1 cellular context compared by ENCODE assay signal in genomic region chr11:122755409-122755808, GRCh38.
TF ChIP-seq lines count a peak whose summit lies in the region.

No MANE protein-coding gene starts in this region.

TF ChIP-seq in K562, 482 proteins besides CTCF, POLR2A, EP300 and RAD21 (continued from another document and continues in another):
- TF ChIP-seq MGA (IDR thresholded peaks at IDR 0.05): peak; percentile 17; the same call in 1 of the 2 replicates
- TF ChIP-seq MITF (IDR thresholded peaks at IDR 0.05): no peak
- TF ChIP-seq TCF3 (CRISPR knock-in tag; IDR thresholded peaks at IDR 0.05): peak; percentile 90
- no peak for TF ChIP-seq HCFC1 (IDR thresholded peaks at IDR 0.05; ENCODE audit: low read depth, low read length)
- no peak for TF ChIP-seq U2AF2 (optimal IDR thresholded peaks at IDR 0.05; ENCODE audit: low read depth, low read length)
- peak; percentile 38; the same call in 1 of the 2 replicates for TF ChIP-seq GATA2 (CRISPR knock-in tag; IDR thresholded peaks at IDR 0.05)
- TF ChIP-seq SMARCA4 (IDR thresholded peaks at IDR 0.05): peak; percentile 91
- no peak for TF ChIP-seq ADNP (tag; IDR thresholded peaks at IDR 0.05)
- TF ChIP-seq RCOR1 (IDR thresholded peaks at IDR 0.05; ENCODE audit: borderline replicate concordance in 1 of 2, low read depth in 2 of 2, low read length in 2 of 2): peak in 1 of 2 experiments; percentile 77; a peak in 2 of 4 replicates
- TF ChIP-seq CGGBP1 (CRISPR knock-in tag; IDR thresholded peaks at IDR 0.05): no peak
- TF ChIP-seq NFE2L1 (tag; IDR thresholded peaks at IDR 0.05; ENCODE audit: borderline replicate concordance, low read depth): no peak
- TF ChIP-seq L3MBTL2 (IDR thresholded peaks at IDR 0.05): 0 out of 2 replicates have a peak, but pooled peaks have one; percentile 28
- no peak for TF ChIP-seq SMAD1 (IDR thresholded peaks at IDR 0.05; ENCODE audit: low read depth, low read length, partially characterized antibody)
- no peak for TF ChIP-seq EP400 (IDR thresholded peaks at IDR 0.05)
- 0 out of 4 replicates have a peak, but pooled peaks of 1 of the 2 experiments have one; percentile 33 for TF ChIP-seq MNT (conservative IDR thresholded peaks at IDR 0.05)
- no peak for TF ChIP-seq TAF9B (IDR thresholded peaks at IDR 0.05; ENCODE audit: partially characterized antibody)
- no peak for TF ChIP-seq CBX5 (IDR thresholded peaks at IDR 0.05; ENCODE audit: borderline replicate concordance, low read depth)
- TF ChIP-seq ZNF124 (CRISPR knock-in tag; IDR thresholded peaks at IDR 0.05): no peak
- no peak for TF ChIP-seq RBM17 (IDR thresholded peaks at IDR 0.05; ENCODE audit: borderline replicate concordance, low read depth, low read length)
- no peak for TF ChIP-seq NBN (IDR thresholded peaks at IDR 0.05; ENCODE audit: low read depth)
- no peak for TF ChIP-seq CXXC5 (CRISPR knock-in tag; IDR thresholded peaks at IDR 0.05)
- peak; percentile 76; the same call in 1 of the 2 replicates for TF ChIP-seq KLF16 (IDR thresholded peaks at IDR 0.05)
- no peak for TF ChIP-seq MAFK (IDR thresholded peaks at IDR 0.05; ENCODE audit: low read length)
- TF ChIP-seq SNAPC5 (CRISPR knock-in tag; IDR thresholded peaks at IDR 0.05): no peak
- TF ChIP-seq POLR2AphosphoS5 (IDR thresholded peaks at IDR 0.05; ENCODE audit: control insufficient read depth, insufficient read depth, low read depth, low read length): peak; percentile 83
- TF ChIP-seq SUPT5H (IDR thresholded peaks at IDR 0.05): no peak
- no peak for TF ChIP-seq ZBTB7A (IDR thresholded peaks at IDR 0.05; ENCODE audit: borderline replicate concordance, control insufficient read depth, low read depth, low read length)
- TF ChIP-seq KDM1A (IDR thresholded peaks at IDR 0.05): 0 out of 4 replicates have a peak, but pooled peaks have one; percentile 39 to 44
- TF ChIP-seq CCNT2 (IDR thresholded peaks at IDR 0.05; ENCODE audit: borderline replicate concordance, extremely low read depth, insufficient read length, low read depth, low read length): peak; percentile 52
- TF ChIP-seq ZNF277 (CRISPR knock-in tag; IDR thresholded peaks at IDR 0.05; ENCODE audit: borderline replicate concordance): no peak
- no peak for TF ChIP-seq GABPB2 (CRISPR knock-in tag; conservative IDR thresholded peaks at IDR 0.05)
- TF ChIP-seq ZNF263 (CRISPR knock-in tag; IDR thresholded peaks at IDR 0.05; ENCODE audit: borderline replicate concordance): no peak
- TF ChIP-seq BRF1 (IDR thresholded peaks at IDR 0.05; ENCODE audit: borderline replicate concordance, extremely low read depth, insufficient read length): no peak
- TF ChIP-seq CHD2 (IDR thresholded peaks at IDR 0.05; ENCODE audit: low read depth, low read length): no peak
- TF ChIP-seq PHF20 (IDR thresholded peaks at IDR 0.05; ENCODE audit: partially characterized antibody): no peak
- TF ChIP-seq CHD4 (IDR thresholded peaks at IDR 0.05; ENCODE audit: insufficient read depth, insufficient replicate concordance, low read depth, low read length, poor library complexity, severe bottlenecking): no peak
- 0 out of 2 replicates have a peak, but pooled peaks have one; percentile 30 for TF ChIP-seq PHB2 (IDR thresholded peaks at IDR 0.05; ENCODE audit: low read depth)
- peak; percentile 52; the same call in 1 of the 2 replicates for TF ChIP-seq NCOA1 (IDR thresholded peaks at IDR 0.05; ENCODE audit: low read depth)
- TF ChIP-seq NEUROD1 (IDR thresholded peaks at IDR 0.05; ENCODE audit: borderline replicate concordance, low read depth, low read length, partially characterized antibody): peak; percentile 37
- peak; percentile 87 for TF ChIP-seq CBFA2T2 (conservative IDR thresholded peaks at IDR 0.05)
- no peak for TF ChIP-seq STAG1 (CRISPR knock-in tag; IDR thresholded peaks at IDR 0.05; ENCODE audit: borderline replicate concordance)
- peak in 1 of 3 experiments; percentile 81 for TF ChIP-seq YY1 (IDR thresholded peaks at IDR 0.05; ENCODE audit: borderline replicate concordance in 1 of 3, control insufficient read depth in 1 of 3, extremely low read depth in 1 of 3, insufficient read depth in 3 of 3, insufficient read length in 1 of 3, insufficient replicate concordance in 2 of 3, low read depth in 1 of 3, low read length in 2 of 3)
- no peak for TF ChIP-seq NFYB (IDR thresholded peaks at IDR 0.05; ENCODE audit: extremely low read depth, insufficient read length)
- peak; percentile 47 to 52; a peak in 1 of 4 replicates for TF ChIP-seq TRIM24 (IDR thresholded peaks at IDR 0.05)
- 0 out of 2 replicates have a peak, but pooled peaks have one; percentile 36 for TF ChIP-seq ETV1 (tag; conservative IDR thresholded peaks at IDR 0.05; ENCODE audit: low read depth)
- TF ChIP-seq PRDM10 (IDR thresholded peaks at IDR 0.05; ENCODE audit: partially characterized antibody): peak; percentile 92
- TF ChIP-seq MECOM (CRISPR knock-in tag; IDR thresholded peaks at IDR 0.05): no peak
